In genomic region chr18:75727479-75727878, GRCh38 we compare ENCODE assay signal across 8 cellular contexts.
A peak's percentile ranks its signal among the peaks of the same experiment; 100 is the strongest.
DNase-seq lines count a peak whose midpoint lies in the region; ATAC-seq lines count a peak whose summit lies in the region.

No MANE protein-coding gene starts in this region.

- ATAC-seq in left ventricle myocardium superior (peak; percentile 26), HG03520 (IDR thresholded peaks at IDR 0.05; ENCODE audit: unreplicated experiment) (no peak), HG03460 (IDR thresholded peaks at IDR 0.05; ENCODE audit: unreplicated experiment) (no peak)

- intact Hi-C loops in left ventricle myocardium superior (cut with micrococcal nuclease): no loop called here

- DNase-seq in NCI-H82 (lab: John Stamatoyannopoulos, UW) (peak; percentile 52), NCI-H82 treated with DMSO at 0.1 percent for 48 hours (lab: John Stamatoyannopoulos, UW; ENCODE audit: unreplicated experiment) (no peak), LHCN-M2 (ENCODE audit: low read depth) (peak; percentile 71), UCSD-AML1 (lab: John Stamatoyannopoulos, UW; ENCODE audit: unreplicated experiment) (peak; percentile 76), left ventricle myocardium superior (peak; percentile 70)
- peak; percentile 24 for DNase-seq in stimulated activated CD4-positive, alpha-beta T cell treated with anti-CD3 and anti-CD28 coated beads, Interleukin-1b, Interleukin-23, amount 100 ng/mL, for 48 hours
